ENCODE assay signal across 24 cellular contexts in genomic region chr19:47499863-47500830, GRCh38. TPM values are rescaled to one million over a fixed set of nuclear protein-coding genes. Genes with fewer than 3 reads are reported as not detected.
A peak's percentile ranks its signal among the peaks of the same experiment; 100 is the strongest.
DNase-seq lines count a peak whose midpoint lies in the region; ATAC-seq, FAIRE-seq and TF ChIP-seq lines count a peak whose summit lies in the region.
"Had no signal": no experiment of that assay in that cellular context is flagged by ENCODE, and none has a peak within 500 bp of the region (broad histone marks: within the 10 kb centered on the region; RNA-seq: fewer than 3 reads in every experiment).

No MANE protein-coding gene starts in this region.

- ATAC-seq in activated naive CD8-positive, alpha-beta T cell treated with anti-CD3 and anti-CD28 coated beads, Interleukin-2, amount 50 U/mL, for 24 hours: no peak
- no peak for ATAC-seq in K562
- no peak for ATAC-seq in lower lobe of right lung
- ATAC-seq: activated CD8-positive, alpha-beta memory T cell treated with anti-CD3 and anti-CD28 coated beads, Interleukin-2, amount 10 ng/mL, durations not matched to agents 7 days and 5 days had no signal

- no peaks in the 10 kb centered on the region for H3K36me3 Mint-ChIP-seq in activated naive CD8-positive, alpha-beta T cell
- peaks cover 9% of the 10 kb centered on the region for H3K36me3 Mint-ChIP-seq in activated naive CD8-positive, alpha-beta T cell treated with anti-CD3 and anti-CD28 coated beads, Interleukin-2, amount 50 U/mL, for 24 hours (ENCODE audit: low read depth)

- H3K9me3 Mint-ChIP-seq in activated naive CD8-positive, alpha-beta T cell (ENCODE audit: low read depth): no peaks in the 10 kb centered on the region
- no peaks in the 10 kb centered on the region for H3K9me3 Mint-ChIP-seq in activated naive CD8-positive, alpha-beta T cell treated with anti-CD3 and anti-CD28 coated beads, Interleukin-2, amount 50 U/mL, for 24 hours
- H3K9me3 Mint-ChIP-seq: nephron had no signal

- H3K9me1 ChIP-seq in K562 (ENCODE audit: control insufficient read depth, insufficient read depth, low read length): peaks cover 5% of the 10 kb centered on the region

- H3K79me2 ChIP-seq in K562 (ENCODE audit: control insufficient read depth, insufficient read depth, low read length): peaks cover 2% of the 10 kb centered on the region; the same call in 1 of the 3 replicates
- no peaks in the 10 kb centered on the region for H3K79me2 ChIP-seq in OCI-LY7 (ENCODE audit: insufficient read depth, low read depth, low read length)

- no peaks in the 10 kb centered on the region for H3K9me3 ChIP-seq in K562 (replicated peaks; ENCODE audit: control insufficient read depth, insufficient read depth, low read depth, low read length)
- H3K9me3 ChIP-seq in iPS-20b (ENCODE audit: insufficient read depth, low read depth, low read length): no peaks in the 10 kb centered on the region
- no peaks in the 10 kb centered on the region for H3K9me3 ChIP-seq in OCI-LY7 (ENCODE audit: low read length)
- no peaks in the 10 kb centered on the region for H3K9me3 ChIP-seq in lower lobe of right lung
- H3K9me3 ChIP-seq: spleen, thyroid gland had no signal

- H3K27ac Mint-ChIP-seq in activated naive CD8-positive, alpha-beta T cell: peak overlapping the region; percentile 22
- H3K27ac Mint-ChIP-seq in activated naive CD8-positive, alpha-beta T cell treated with anti-CD3 and anti-CD28 coated beads, Interleukin-2, amount 50 U/mL, for 24 hours: no peak overlapping the region
- H3K27ac Mint-ChIP-seq: activated CD8-positive, alpha-beta memory T cell treated with anti-CD3 and anti-CD28 coated beads, Interleukin-2, amount 10 ng/mL, durations not matched to agents 7 days and 5 days; nephron had no signal

- intact Hi-C loops in K562 (cut with micrococcal nuclease) (no loop called here), OCI-LY7 (cut with micrococcal nuclease; ENCODE audit: unreplicated experiment) (no loop called here), lower lobe of right lung (cut with DNase I) (no loop called here)

- FAIRE-seq in K562 (lab: Jason Lieb, UNC): no peak
- FAIRE-seq: kidney had no signal

- TF ChIP-seq RAD21 in K562 (CRISPR knock-in tag; conservative IDR thresholded peaks at IDR 0.05 in 1 of 2, IDR thresholded peaks at IDR 0.05 in 1 of 2): no peak

- H3K36me3 ChIP-seq in K562 (ENCODE audit: control insufficient read depth, insufficient read depth, low read length): peaks cover 66% of the 10 kb centered on the region
- peaks cover 20% of the 10 kb centered on the region; the same call in 1 of the 2 replicates for H3K36me3 ChIP-seq in iPS-20b (ENCODE audit: insufficient read depth, low read depth, low read length)
- peaks cover 49% of the 10 kb centered on the region; the same call in 1 of the 2 replicates for H3K36me3 ChIP-seq in OCI-LY7 (ENCODE audit: insufficient read depth, low read length)
- H3K36me3 ChIP-seq in lower lobe of right lung: peaks cover 96% of the 10 kb centered on the region

- in situ Hi-C loops in K562 (cut with MboI): no loop called here

- no peak for TF ChIP-seq POLR2A in K562 (conservative IDR thresholded peaks at IDR 0.05)

- no peak overlapping the region for H3K4me3 Mint-ChIP-seq in activated naive CD8-positive, alpha-beta T cell
- H3K4me3 Mint-ChIP-seq in activated naive CD8-positive, alpha-beta T cell treated with anti-CD3 and anti-CD28 coated beads, Interleukin-2, amount 50 U/mL, for 24 hours: no peak overlapping the region
- H3K4me3 Mint-ChIP-seq: activated CD8-positive, alpha-beta memory T cell treated with anti-CD3 and anti-CD28 coated beads, Interleukin-2, amount 10 ng/mL, durations not matched to agents 7 days and 5 days; nephron had no signal

- H3K4me3 ChIP-seq in K562 (no peak overlapping the region), iPS-20b (ENCODE audit: low read length) (no peak overlapping the region), OCI-LY7 (ENCODE audit: low read depth, low read length, poor library complexity, severe bottlenecking) (no peak overlapping the region), lower lobe of right lung (no peak overlapping the region)
- H3K4me3 ChIP-seq: hepatocyte, spleen, thyroid gland had no signal

- peak overlapping the region in 1 of 2 experiments; percentile 79; a peak in 2 of 4 replicates for H3K9ac ChIP-seq in K562 (ENCODE audit: insufficient read depth in 1 of 2, low read depth in 2 of 2, low read length in 2 of 2)
- peak overlapping the region; percentile 32; the same call in 1 of the 2 replicates for H3K9ac ChIP-seq in iPS-20b (ENCODE audit: low read depth, low read length)

- H3K4me1 Mint-ChIP-seq in activated naive CD8-positive, alpha-beta T cell (ENCODE audit: low read depth): peaks cover 6% of the 10 kb centered on the region
- H3K4me1 Mint-ChIP-seq in activated naive CD8-positive, alpha-beta T cell treated with anti-CD3 and anti-CD28 coated beads, Interleukin-2, amount 50 U/mL, for 24 hours: peaks cover 1% of the 10 kb centered on the region

- H3K4me1 ChIP-seq in K562 (replicated peaks in 1 of 2; ENCODE audit: control insufficient read depth in 2 of 2, insufficient read depth in 2 of 2, low read length in 2 of 2) (peaks cover 24 to 54% of the 10 kb centered on the region in 2 experiments; a peak in 4 of 5 replicates), iPS-20b (ENCODE audit: insufficient read depth, low read length) (no peaks in the 10 kb centered on the region), OCI-LY7 (ENCODE audit: insufficient read depth, low read length, poor library complexity, severe bottlenecking) (no peaks in the 10 kb centered on the region), lower lobe of right lung (no peaks in the 10 kb centered on the region)
- H3K4me1 ChIP-seq: thyroid gland had no signal

- no peak for DNase-seq in activated naive CD8-positive, alpha-beta T cell treated with anti-CD3 and anti-CD28 coated beads, Interleukin-2, amount 50 U/mL, for 24 hours
- no peak for DNase-seq in K562 (ENCODE audit: extremely low read depth in 1 of 4, low spot score in 3 of 4)
- DNase-seq in OCI-LY7 (ENCODE audit: low spot score): no peak
- no peak for DNase-seq in activated gamma-delta T cell treated with Interleukin-2 at 50 U/mL for 16 hours
- DNase-seq in central memory CD4-positive, alpha-beta T cell: no peak
- no peak for DNase-seq in lower lobe of right lung
- DNase-seq: ACHN; activated CD8-positive, alpha-beta memory T cell treated with anti-CD3 and anti-CD28 coated beads, Interleukin-2, amount 10 ng/mL, durations not matched to agents 7 days and 5 days; activated effector memory CD4-positive, alpha-beta T cell treated with Interleukin-2 at 50 U/mL for 16 hours; amniotic stem cell; kidney; NCI-H2081; NCI-H526 treated with DMSO at 0.1 percent for 48 hours; SHP77 treated with DMSO at 0.1 percent for 48 hours; spleen; thyroid gland had no signal

- no peaks in the 10 kb centered on the region for H3K9me2 ChIP-seq in OCI-LY7 (ENCODE audit: insufficient read depth, low read length)

- H3K27ac ChIP-seq in K562 (ENCODE audit: extremely low read depth, low read depth, low read length) (no peak overlapping the region; the same call in 2 of the 3 replicates), iPS-20b (ENCODE audit: low read length) (no peak overlapping the region), OCI-LY7 (ENCODE audit: low read depth, low read length, poor library complexity, severe bottlenecking) (no peak overlapping the region), lower lobe of right lung (no peak overlapping the region)
- H3K27ac ChIP-seq: C4-2B, hepatocyte, HL-60, spleen, thyroid gland had no signal

- TF ChIP-seq CTCF in K562 (IDR thresholded peaks at IDR 0.05 in 2 of 3, conservative IDR thresholded peaks at IDR 0.05 in 1 of 3; ENCODE audit: insufficient read depth in 2 of 3, low read depth in 1 of 3, low read length in 3 of 3) (no peak), OCI-LY7 (conservative IDR thresholded peaks at IDR 0.05; ENCODE audit: low read length) (no peak), lower lobe of right lung (IDR thresholded peaks at IDR 0.05) (no peak)

- H3K27me3 Mint-ChIP-seq in activated naive CD8-positive, alpha-beta T cell: no peaks in the 10 kb centered on the region
- no peaks in the 10 kb centered on the region for H3K27me3 Mint-ChIP-seq in activated naive CD8-positive, alpha-beta T cell treated with anti-CD3 and anti-CD28 coated beads, Interleukin-2, amount 50 U/mL, for 24 hours
- H3K27me3 Mint-ChIP-seq: activated CD8-positive, alpha-beta memory T cell treated with anti-CD3 and anti-CD28 coated beads, Interleukin-2, amount 10 ng/mL, durations not matched to agents 7 days and 5 days had no signal

- BruUV-seq in K562 (replicated peaks; lab: Mats Ljungman, UMichigan) (no TSS peak), OCI-LY7 (replicated peaks; lab: Mats Ljungman, UMichigan) (no TSS peak)

- H3K4me2 ChIP-seq in K562 (ENCODE audit: insufficient read depth, low read length) (no peak overlapping the region), OCI-LY7 (ENCODE audit: low read length) (no peak overlapping the region)
- H3K4me2 ChIP-seq: hepatocyte had no signal

- CTCF ChIA-PET in K562 (lab: Yijun Ruan, JAX; ENCODE audit: low intra/inter-chr PET ratio): no interaction called here
- CTCF ChIA-PET in OCI-LY7 (lab: Charles Lee; ENCODE audit: unreplicated experiment): no interaction called here

- POLR2A ChIA-PET in K562 (lab: Yijun Ruan, JAX): interaction anchor here (1.1 to 1.8 kb wide), 3 partner anchors 9 to 16 kb away, joined by 3 to 9 read pairs (median 8); partner anchors contain the start of gene KPTN
- POLR2A ChIA-PET in OCI-LY7 (lab: Charles Lee): no interaction called here

- no peaks in the 10 kb centered on the region for H3K27me3 ChIP-seq in K562 (ENCODE audit: control insufficient read depth in 2 of 2, insufficient read depth in 2 of 2, low read length in 2 of 2)
- H3K27me3 ChIP-seq in iPS-20b (ENCODE audit: insufficient read depth, low read length): no peaks in the 10 kb centered on the region
- no peaks in the 10 kb centered on the region for H3K27me3 ChIP-seq in lower lobe of right lung (ENCODE audit: low read depth)
- H3K27me3 ChIP-seq: hepatocyte, spleen, thyroid gland had no signal

- TF ChIP-seq EP300 in K562 (IDR thresholded peaks at IDR 0.05; ENCODE audit: low read length): no peak

- 89% methylated on average over 22 of the region's 32 CpGs for WGBS in K562 (ENCODE audit: insufficient coverage, low coverage, missing lambda C conversion rate)

- no peak overlapping the region for H2AFZ ChIP-seq in K562 (ENCODE audit: low read depth, low read length)
- H2AFZ ChIP-seq in OCI-LY7 (ENCODE audit: low read length): no peak overlapping the region
- H2AFZ ChIP-seq: hepatocyte had no signal

- 0 out of 2 replicates have a peak, but pooled peaks cover 5% of the 10 kb centered on the region for H4K20me1 ChIP-seq in K562 (replicated peaks; ENCODE audit: control insufficient read depth, insufficient read depth, low read length)
- H4K20me1 ChIP-seq in OCI-LY7 (ENCODE audit: insufficient read depth, low read length): no peaks in the 10 kb centered on the region

RNA-seq across cellular contexts. Expression of gene NAPA, which starts 14.7 kb away (rescaled TPM):
- total RNA-seq in K562 (2011; cell fraction: chromatin; rRNA removed; ENCODE audit: low replicate concordance): 45.2 and 101 TPM in 2 replicates
- 60.4 and 69.0 TPM in 2 replicates for total RNA-seq in K562 (2011; cell fraction: nucleolus; rRNA removed)
- total RNA-seq in K562 (2011; cell fraction: nucleoplasm; rRNA removed): 46.8 and 63.8 TPM in 2 replicates
- 98.6 and 103 TPM in 2 replicates for total RNA-seq in K562 (2014; rRNA removed)
- total RNA-seq in K562 (2014; rRNA removed; fragmentation: Illumina TruSeq; extraction: Trizol): 23.3 and 25.7 TPM in 2 replicates
- 49.3 and 49.4 TPM in 2 replicates for total RNA-seq in K562 (2015; rRNA removed; fragmentation: Illumina TruSeq; extraction: Trizol)
- 88.5 and 92.6 TPM in 2 replicates for total RNA-seq in K562 (2021)
- 77.5 and 115 TPM in 2 replicates for polyA plus RNA-seq in K562 (2011; rRNA removed)
- polyA plus RNA-seq in K562 (2011; cell fraction: cytosol; rRNA removed): 74.7 and 132 TPM in 2 replicates
- polyA plus RNA-seq in K562 (2011; cell fraction: nucleus; rRNA removed): 52.5 and 61.2 TPM in 2 replicates
- polyA plus RNA-seq in K562 (2012): 72.3 and 117 TPM in 2 replicates
- 82.2 and 88.2 TPM in 2 replicates for polyA plus RNA-seq in K562 (2014; fragmentation: Illumina TruSeq; extraction: Trizol)
- polyA plus RNA-seq in K562 (2014; fragmentation: Nextera tagmentation; extraction: Ambion mirVana): 10 to 100 TPM in 1 of 2 experiments, 1 to 10 TPM in 1; 5.4 to 22.4 TPM
- 79.3 and 91.8 TPM in 2 replicates for polyA plus RNA-seq in K562 (2014; rRNA removed)
- polyA minus RNA-seq in K562 (2011; rRNA and poly(A)+ RNA removed): 66.5 and 83.7 TPM in 2 replicates
- 79.6 and 85.6 TPM in 2 replicates for polyA minus RNA-seq in K562 (2011; cell fraction: cytosol; rRNA and poly(A)+ RNA removed)
- 26.5 and 37.7 TPM in 2 replicates for polyA minus RNA-seq in K562 (2011; cell fraction: nucleus; rRNA and poly(A)+ RNA removed)
- 54.7 and 71.4 TPM in 2 replicates for total RNA-seq in OCI-LY7 (2014; rRNA removed; shearing (Covaris generic))
- 56.5 and 63.1 TPM in 2 replicates for total RNA-seq in OCI-LY7 (2022)
- 115 TPM for total RNA-seq in lower lobe of right lung

RNA-seq across cellular contexts. Expression of gene KPTN, which starts 16.1 kb away (rescaled TPM):
- 6.2 and 16.4 TPM in 2 replicates for total RNA-seq in K562 (2011; cell fraction: chromatin; rRNA removed; ENCODE audit: low replicate concordance)
- 13.6 and 14.7 TPM in 2 replicates for total RNA-seq in K562 (2011; cell fraction: nucleolus; rRNA removed)
- total RNA-seq in K562 (2011; cell fraction: nucleoplasm; rRNA removed): 7.3 and 7.6 TPM in 2 replicates
- total RNA-seq in K562 (2014; rRNA removed) (8.5 and 11.9 TPM in 2 replicates), K562 (2014; rRNA removed; fragmentation: Illumina TruSeq; extraction: Trizol) (4.9 and 6.4 TPM in 2 replicates), K562 (2015; rRNA removed; fragmentation: Illumina TruSeq; extraction: Trizol) (7.8 and 8.0 TPM in 2 replicates), K562 (2021) (14.3 and 16.3 TPM in 2 replicates), OCI-LY7 (2022) (11.5 and 13.6 TPM in 2 replicates), lower lobe of right lung (14.5 TPM)
- polyA plus RNA-seq in K562 (2011; rRNA removed) (10.0 and 10.5 TPM in 2 replicates), K562 (2014; fragmentation: Illumina TruSeq; extraction: Trizol) (12.3 and 18.2 TPM in 2 replicates), K562 (2014; fragmentation: Nextera tagmentation; extraction: Ambion mirVana) (1 to 10 TPM in 1 of 2 experiments, under 1 TPM in 1; 0.56 to 2.7 TPM), K562 (2014; rRNA removed) (16.2 and 18.6 TPM in 2 replicates)
- 9.7 and 17.1 TPM in 2 replicates for polyA plus RNA-seq in K562 (2011; cell fraction: cytosol; rRNA removed)
- polyA plus RNA-seq in K562 (2011; cell fraction: nucleus; rRNA removed): 28.4 and 49.7 TPM in 2 replicates
- polyA plus RNA-seq in K562 (2012): 11.8 and 12.7 TPM in 2 replicates
- 2.6 and 4.0 TPM in 2 replicates for polyA minus RNA-seq in K562 (2011; rRNA and poly(A)+ RNA removed)
- polyA minus RNA-seq in K562 (2011; cell fraction: cytosol; rRNA and poly(A)+ RNA removed): 2.9 and 5.1 TPM in 2 replicates
- polyA minus RNA-seq in K562 (2011; cell fraction: nucleus; rRNA and poly(A)+ RNA removed): 2.8 TPM in 2 replicates
- total RNA-seq in OCI-LY7 (2014; rRNA removed; shearing (Covaris generic)): 13.8 and 14.0 TPM in 2 replicates

RNA-seq across cellular contexts. Expression of gene SLC8A2, which starts 28.5 kb away (rescaled TPM):
- 1.0 and 3.4 TPM in 2 replicates for total RNA-seq in K562 (2011; cell fraction: chromatin; rRNA removed; ENCODE audit: low replicate concordance)
- 1.2 and 2.0 TPM in 2 replicates for total RNA-seq in K562 (2011; cell fraction: nucleolus; rRNA removed)
- total RNA-seq in K562 (2011; cell fraction: nucleoplasm; rRNA removed): 1.0 and 1.5 TPM in 2 replicates
- 0.64 and 0.86 TPM in 2 replicates for total RNA-seq in K562 (2014; rRNA removed)
- 0.10 and 0.15 TPM in 2 replicates for total RNA-seq in K562 (2014; rRNA removed; fragmentation: Illumina TruSeq; extraction: Trizol)
- total RNA-seq in K562 (2015; rRNA removed; fragmentation: Illumina TruSeq; extraction: Trizol): 0.30 TPM in 1 of 2 replicates, not detected in the other
- total RNA-seq in K562 (2021): 0.60 and 0.66 TPM in 2 replicates
- 0.09 and 0.17 TPM in 2 replicates for polyA plus RNA-seq in K562 (2011; rRNA removed)
- polyA plus RNA-seq in K562 (2011; cell fraction: cytosol; rRNA removed): 0.21 and 1.7 TPM in 2 replicates
- 0.48 and 1.0 TPM in 2 replicates for polyA plus RNA-seq in K562 (2011; cell fraction: nucleus; rRNA removed)
- 0.61 and 0.62 TPM in 2 replicates for polyA plus RNA-seq in K562 (2012)
- 0.07 and 0.43 TPM in 2 replicates for polyA plus RNA-seq in K562 (2014; fragmentation: Illumina TruSeq; extraction: Trizol)
- polyA plus RNA-seq in K562 (2014; fragmentation: Nextera tagmentation; extraction: Ambion mirVana): not detected
- polyA plus RNA-seq in K562 (2014; rRNA removed): 0.18 and 0.32 TPM in 2 replicates
- 0.42 and 0.49 TPM in 2 replicates for polyA minus RNA-seq in K562 (2011; rRNA and poly(A)+ RNA removed)
- not detected in 2 replicates for polyA minus RNA-seq in K562 (2011; cell fraction: cytosol; rRNA and poly(A)+ RNA removed)
- polyA minus RNA-seq in K562 (2011; cell fraction: nucleus; rRNA and poly(A)+ RNA removed): 0.27 and 0.56 TPM in 2 replicates
- total RNA-seq in OCI-LY7 (2014; rRNA removed; shearing (Covaris generic)): 0.13 TPM in 1 of 2 replicates, not detected in the other
- total RNA-seq in OCI-LY7 (2022): 0.36 and 0.59 TPM in 2 replicates
- total RNA-seq in lower lobe of right lung: 0.27 TPM
- total RNA-seq: pulmonary artery endothelial cell; spleen; T-helper 1 cell treated with Interleukin-12 subunit alpha and Interleukin-12 subunit beta and Interleukin-4 antibody, amounts not matched to agents 30 ng/mL and 1 ng/mL, for 36 hours had no signal
